16 cellular contexts compared by ENCODE assay signal in the genomic region with DNA sequence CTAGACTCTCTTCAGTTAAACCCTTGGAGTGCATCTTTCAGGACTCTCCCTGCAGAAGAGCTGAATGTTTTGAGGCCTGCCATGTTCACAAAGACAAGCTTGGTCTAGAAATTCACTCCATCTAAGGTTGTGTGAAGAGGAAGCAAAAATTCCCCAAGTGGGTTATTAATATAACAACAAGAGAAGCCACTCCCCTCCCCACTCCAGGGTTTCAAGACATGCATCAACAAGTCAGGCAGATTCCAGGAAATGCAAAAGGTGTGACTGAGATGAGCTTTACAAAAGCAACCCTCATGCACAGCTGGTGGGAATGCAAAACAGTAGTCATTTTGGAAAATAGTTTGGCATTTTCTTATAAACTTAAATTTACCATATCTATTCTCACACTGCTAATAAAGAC. TPM values are rescaled to one million over a fixed set of nuclear protein-coding genes. Genes with fewer than 3 reads are reported as not detected.
A peak's percentile ranks its signal among the peaks of the same experiment; 100 is the strongest.
DNase-seq lines count a peak whose midpoint lies in the region; ATAC-seq and TF ChIP-seq lines count a peak whose summit lies in the region.
"Had no signal": no experiment of that assay in that cellular context is flagged by ENCODE, and none has a peak within 500 bp of the region (broad histone marks: within the 10 kb centered on the region; RNA-seq: fewer than 3 reads in every experiment).

No MANE protein-coding gene starts in this region.

- POLR2A ChIA-PET in activated CD4-positive, alpha-beta memory T cell treated with anti-CD3 and anti-CD28 coated beads for 36 hours (lab: Charles Lee) = no interaction called here

- peak overlapping the region; percentile 77 for H3K27ac ChIP-seq in epithelial cell of prostate
- H3K27ac ChIP-seq: body of pancreas, coronary artery, parathyroid adenoma had no signal

- peaks cover 53% of the 10 kb centered on the region for H3K4me1 Mint-ChIP-seq in activated CD4-positive, alpha-beta memory T cell treated with anti-CD3 and anti-CD28 coated beads for 36 hours (ENCODE audit: low read depth)
- peaks cover 51% of the 10 kb centered on the region for H3K4me1 Mint-ChIP-seq in stimulated activated naive CD8-positive, alpha-beta T cell treated with anti-CD3 and anti-CD28 coated beads, Interleukin-15, amount 100 ng/mL, for 72 hours

- ATAC-seq in activated naive CD4-positive, alpha-beta T cell treated with anti-CD3 and anti-CD28 coated beads, Interleukin-2, amount 50 U/mL, for 72 hours = peak in 1 of 2 donors; percentile 46
- peak; percentile 53 for ATAC-seq in stimulated activated naive CD8-positive, alpha-beta T cell treated with anti-CD3 and anti-CD28 coated beads, Interleukin-15, amount 100 ng/mL, for 72 hours
- ATAC-seq in GM18858 (IDR thresholded peaks at IDR 0.05; ENCODE audit: unreplicated experiment) = no peak
- no peak for ATAC-seq in GM18505 (IDR thresholded peaks at IDR 0.05; ENCODE audit: unreplicated experiment)
- ATAC-seq in left cardiac atrium = no peak
- ATAC-seq: body of pancreas had no signal

- no peak for TF ChIP-seq POLR2A in GM18505 (IDR thresholded peaks at IDR 0.05; ENCODE audit: borderline replicate concordance, extremely low read depth, insufficient read depth, insufficient read length)

- intact Hi-C loops in activated CD4-positive, alpha-beta memory T cell treated with anti-CD3 and anti-CD28 coated beads for 36 hours (cut with micrococcal nuclease) = no loop called here
- intact Hi-C loops in left cardiac atrium (cut with DNase I) = no loop called here

- CTCF ChIA-PET in activated CD4-positive, alpha-beta memory T cell treated with anti-CD3 and anti-CD28 coated beads for 36 hours (lab: Charles Lee) = no interaction called here

- H3K36me3 Mint-ChIP-seq in activated naive CD4-positive, alpha-beta T cell treated with anti-CD3 and anti-CD28 coated beads, Interleukin-2, amount 50 U/mL, for 72 hours = peaks cover 15 to 62% of the 10 kb centered on the region in 2 donors
- H3K36me3 Mint-ChIP-seq in activated CD4-positive, alpha-beta memory T cell treated with anti-CD3 and anti-CD28 coated beads for 36 hours = peaks cover 37% of the 10 kb centered on the region

- peaks cover 0 to 9% of the 10 kb centered on the region in 2 donors for H3K9me3 Mint-ChIP-seq in activated naive CD4-positive, alpha-beta T cell treated with anti-CD3 and anti-CD28 coated beads, Interleukin-2, amount 50 U/mL, for 72 hours
- no peaks in the 10 kb centered on the region for H3K9me3 Mint-ChIP-seq in activated CD4-positive, alpha-beta memory T cell treated with anti-CD3 and anti-CD28 coated beads for 36 hours
- peaks cover 0 to 10% of the 10 kb centered on the region in 2 donors for H3K9me3 Mint-ChIP-seq in stimulated activated naive CD8-positive, alpha-beta T cell treated with anti-CD3 and anti-CD28 coated beads, Interleukin-15, amount 100 ng/mL, for 72 hours

- no peak overlapping the region for H3K4me3 Mint-ChIP-seq in activated CD4-positive, alpha-beta memory T cell treated with anti-CD3 and anti-CD28 coated beads for 36 hours
- peak overlapping the region; percentile 45 to 55 for H3K4me3 Mint-ChIP-seq in stimulated activated naive CD8-positive, alpha-beta T cell treated with anti-CD3 and anti-CD28 coated beads, Interleukin-15, amount 100 ng/mL, for 72 hours

- DNase-seq in activated naive CD4-positive, alpha-beta T cell treated with anti-CD3 and anti-CD28 coated beads, Interleukin-2, amount 50 U/mL, for 72 hours (ENCODE audit: low spot score in 2 of 2) = no peak
- DNase-seq in activated naive CD4-positive, alpha-beta T cell treated with Interleukin-2 at 50 U/mL for 16 hours = no peak
- no peak for DNase-seq in activated CD4-positive, alpha-beta memory T cell treated with anti-CD3 and anti-CD28 coated beads for 36 hours
- DNase-seq in epithelial cell of prostate (ENCODE audit: low read depth, low spot score) = peak; percentile 69
- no peak for DNase-seq in stimulated activated naive CD8-positive, alpha-beta T cell treated with anti-CD3 and anti-CD28 coated beads, Interleukin-15, amount 100 ng/mL, for 72 hours
- no peak for DNase-seq in left cardiac atrium
- DNase-seq: activated CD8-positive, alpha-beta memory T cell treated with anti-CD3 and anti-CD28 coated beads for 24 hours; activated gamma-delta T cell; body of pancreas; NCI-H1694 treated with DMSO at 0.1 percent for 48 hours; NCI-H345; substantia nigra had no signal

- no peaks in the 10 kb centered on the region for H3K27me3 Mint-ChIP-seq in activated CD4-positive, alpha-beta memory T cell treated with anti-CD3 and anti-CD28 coated beads for 36 hours
- no peaks in the 10 kb centered on the region for H3K27me3 Mint-ChIP-seq in stimulated activated naive CD8-positive, alpha-beta T cell treated with anti-CD3 and anti-CD28 coated beads, Interleukin-15, amount 100 ng/mL, for 72 hours

- H3K27ac Mint-ChIP-seq in activated naive CD4-positive, alpha-beta T cell treated with anti-CD3 and anti-CD28 coated beads, Interleukin-2, amount 50 U/mL, for 72 hours = peak overlapping the region; percentile 83 to 98
- peak overlapping the region; percentile 76 for H3K27ac Mint-ChIP-seq in activated CD4-positive, alpha-beta memory T cell treated with anti-CD3 and anti-CD28 coated beads for 36 hours
- H3K27ac Mint-ChIP-seq in stimulated activated naive CD8-positive, alpha-beta T cell treated with anti-CD3 and anti-CD28 coated beads, Interleukin-15, amount 100 ng/mL, for 72 hours = peak overlapping the region; percentile 85 to 96

RNA-seq across cellular contexts. Expression of gene TARS3, which starts 31.5 kb away (rescaled TPM):
- total RNA-seq in activated naive CD4-positive, alpha-beta T cell treated with anti-CD3 and anti-CD28 coated beads, Interleukin-2, amount 50 U/mL, for 72 hours = 10 to 100 TPM; 21.2 to 23.0 TPM
- total RNA-seq in activated CD4-positive, alpha-beta memory T cell treated with anti-CD3 and anti-CD28 coated beads for 36 hours = 10 to 100 TPM; 10.8 to 11.7 TPM
- 10 to 100 TPM; 19.9 to 22.6 TPM for total RNA-seq in left cardiac atrium

RNA-seq across cellular contexts. Expression of gene TM2D3, which starts 40.6 kb away (rescaled TPM):
- total RNA-seq in activated naive CD4-positive, alpha-beta T cell treated with anti-CD3 and anti-CD28 coated beads, Interleukin-2, amount 50 U/mL, for 72 hours = 10 to 100 TPM; 33.5 to 56.7 TPM
- 10 to 100 TPM; 41.7 to 48.1 TPM for total RNA-seq in activated CD4-positive, alpha-beta memory T cell treated with anti-CD3 and anti-CD28 coated beads for 36 hours
- 10 to 100 TPM; 39.2 to 46.8 TPM for total RNA-seq in left cardiac atrium
